Comparison of ENCODE assay signal across 8 cellular contexts in the genomic region with DNA sequence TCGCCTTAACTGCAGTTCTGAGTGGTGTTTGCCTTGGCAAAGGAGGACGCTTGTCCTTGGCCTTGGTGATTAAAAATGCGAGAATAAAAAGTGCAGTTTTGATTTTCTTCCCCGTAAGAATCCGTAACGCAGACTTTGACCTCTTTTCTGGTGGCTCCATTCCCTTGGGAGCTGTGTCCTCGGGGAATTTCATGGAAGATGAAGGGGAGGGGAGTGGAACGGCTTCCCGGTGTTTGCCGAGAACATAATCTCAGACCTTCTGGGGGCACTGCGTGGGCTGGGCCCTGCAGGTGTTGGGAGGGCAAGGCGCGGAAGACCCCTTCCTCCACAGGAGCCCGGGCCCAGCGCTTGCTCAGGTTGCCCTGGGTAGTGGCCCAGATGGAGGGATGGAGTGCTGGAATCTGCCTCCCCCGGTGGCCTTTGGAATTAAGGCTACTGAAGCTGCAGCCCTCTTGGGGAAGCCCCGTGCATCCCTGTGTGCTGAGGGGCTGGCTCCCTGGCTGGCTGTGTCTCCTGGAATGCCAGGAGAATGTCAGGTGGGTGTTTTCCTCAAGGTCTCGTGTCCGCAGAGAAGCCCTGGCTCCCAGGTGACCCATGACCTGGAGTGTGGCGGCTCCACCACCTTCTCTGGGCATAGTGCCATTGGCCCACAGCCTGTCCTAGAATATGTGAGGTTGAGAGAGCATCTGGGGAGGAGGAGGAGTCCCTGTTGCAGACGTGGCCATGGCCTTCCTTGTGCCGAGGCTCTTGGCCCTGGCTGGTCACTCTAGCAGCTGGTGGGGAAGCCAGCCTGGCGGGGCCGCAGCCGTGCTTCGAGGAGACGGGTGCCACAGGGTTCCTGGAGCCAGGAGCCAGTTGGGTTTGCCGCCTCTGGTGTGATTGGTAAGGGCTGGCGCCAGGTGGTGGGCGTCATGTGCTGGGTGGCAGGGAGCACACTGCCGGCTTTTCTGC. TPM values are rescaled to one million over a fixed set of nuclear protein-coding genes. Genes with fewer than 3 reads are reported as not detected.
DNase-seq lines count a peak whose midpoint lies in the region; ATAC-seq and TF ChIP-seq lines count a peak whose summit lies in the region.

No MANE protein-coding gene starts in this region.

- TF ChIP-seq CTCF in 22Rv1 (IDR thresholded peaks at IDR 0.05) (no peak), esophagus muscularis mucosa (IDR thresholded peaks at IDR 0.05) (no peak), nephron (IDR thresholded peaks at IDR 0.05; ENCODE audit: unreplicated experiment in 3 of 3) (no peak)

- no peaks in the 10 kb centered on the region for H3K9me3 Mint-ChIP-seq in nephron
- no peaks in the 10 kb centered on the region for H3K9me3 Mint-ChIP-seq in T-helper 2 cell treated with Interferon-gamma antibody and Interleukin-4, amounts not matched to agents 5 μg/mL and 100 μg/mL, for 36 hours

- H3K27me3 Mint-ChIP-seq in nephron (ENCODE audit: low read depth), result peaks cover 9% of the 10 kb centered on the region
- peaks cover 36% of the 10 kb centered on the region for H3K27me3 Mint-ChIP-seq in T-helper 2 cell treated with Interferon-gamma antibody and Interleukin-4, amounts not matched to agents 5 μg/mL and 100 μg/mL, for 36 hours (ENCODE audit: low read depth)

- no peaks in the 10 kb centered on the region for H3K36me3 Mint-ChIP-seq in nephron (ENCODE audit: low read depth)
- no peaks in the 10 kb centered on the region for H3K36me3 Mint-ChIP-seq in T-helper 2 cell treated with Interferon-gamma antibody and Interleukin-4, amounts not matched to agents 5 μg/mL and 100 μg/mL, for 36 hours (ENCODE audit: low read depth)

- TF ChIP-seq POLR2A in esophagus muscularis mucosa (IDR thresholded peaks at IDR 0.05; ENCODE audit: low read depth), result no peak

- H3K27ac Mint-ChIP-seq in nephron, result peak overlapping the region; percentile 15 to 88 (median 52)
- no peak overlapping the region for H3K27ac Mint-ChIP-seq in T-helper 2 cell treated with Interferon-gamma antibody and Interleukin-4, amounts not matched to agents 5 μg/mL and 100 μg/mL, for 36 hours

- TF ChIP-seq EP300 in esophagus muscularis mucosa (IDR thresholded peaks at IDR 0.05), result no peak

- H3K4me3 Mint-ChIP-seq in nephron, result peak overlapping the region; percentile 86 to 95 (median 88)
- H3K4me3 Mint-ChIP-seq in T-helper 2 cell treated with Interferon-gamma antibody and Interleukin-4, amounts not matched to agents 5 μg/mL and 100 μg/mL, for 36 hours, result no peak overlapping the region

- peaks cover 67 to 91% (median 88%) of the 10 kb centered on the region in 4 donors for H3K4me1 ChIP-seq in esophagus muscularis mucosa

- DNase-seq in esophagus muscularis mucosa (ENCODE audit: extremely low spot score), result no peak
- DNase-seq in activated T-cell treated with anti-CD3 and anti-CD28 coated beads, Interleukin-2, amount 50 U/mL, for 1 hour, result no peak
- DNase-seq in activated CD4-positive, alpha-beta T cell treated with anti-CD3 and anti-CD28 coated beads for 4 hours, result no peak
- DNase-seq in T-helper 2 cell treated with Interferon-gamma antibody and Interleukin-4, amounts not matched to agents 5 μg/mL and 100 μg/mL, for 36 hours (ENCODE audit: low spot score), result no peak

- H3K4me1 Mint-ChIP-seq in nephron, result peaks cover 58% of the 10 kb centered on the region
- H3K4me1 Mint-ChIP-seq in T-helper 2 cell treated with Interferon-gamma antibody and Interleukin-4, amounts not matched to agents 5 μg/mL and 100 μg/mL, for 36 hours (ENCODE audit: low read depth), result peaks cover 12% of the 10 kb centered on the region

- ATAC-seq in HG03159 (IDR thresholded peaks at IDR 0.05; ENCODE audit: unreplicated experiment), result no peak

- no peaks in the 10 kb centered on the region for H3K9me3 ChIP-seq in esophagus muscularis mucosa

- no peaks in the 10 kb centered on the region for H3K27me3 ChIP-seq in esophagus muscularis mucosa

- peaks cover 0 to 5% (median 0%) of the 10 kb centered on the region in 4 donors for H3K36me3 ChIP-seq in esophagus muscularis mucosa

- intact Hi-C loops in esophagus muscularis mucosa (cut with DNase I), result no loop called here

- H3K27ac ChIP-seq in 22Rv1 (peak overlapping the region; percentile 69), esophagus muscularis mucosa (replicated peaks in 1 of 4) (peak overlapping the region; percentile 33 to 89 (median 76))

- 53% methylated on average over 18 of the region's 31 CpGs for WGBS in esophagus muscularis mucosa

- peak overlapping the region in 3 of 4 donors; percentile 71 to 94 (median 73) for H3K4me3 ChIP-seq in esophagus muscularis mucosa

TF ChIP-seq in PFSK-1, 5 proteins besides CTCF, POLR2A, EP300 and RAD21:
- TF ChIP-seq FOXP2 (optimal IDR thresholded peaks at IDR 0.05; ENCODE audit: borderline replicate concordance, extremely low read depth, extremely low read length, insufficient read depth), result no peak
- peak; percentile 23; the same call in 1 of the 2 replicates for TF ChIP-seq POLR2AphosphoS5 (IDR thresholded peaks at IDR 0.05; ENCODE audit: low read depth, low read length)
TF ChIP-seq in PFSK-1: peak in this region for 1.

RNA-seq across cellular contexts. Expression of a gene that starts 3.1 kb away (rescaled TPM):
- 294 TPM for polyA plus RNA-seq in PFSK-1 (2012; ENCODE audit: insufficient read length, low read depth)
- total RNA-seq in esophagus muscularis mucosa, result 10 to 100 TPM; 31.1 to 54.5 (median 36.7) TPM

RNA-seq across cellular contexts. Expression of a gene that starts 46.4 kb away (rescaled TPM):
- 48.4 TPM for polyA plus RNA-seq in PFSK-1 (2012; ENCODE audit: insufficient read length, low read depth)
- total RNA-seq in esophagus muscularis mucosa, result 10 to 100 TPM; 17.6 to 29.2 (median 25.8) TPM
